21 cellular contexts compared by ENCODE assay signal in the genomic region with DNA sequence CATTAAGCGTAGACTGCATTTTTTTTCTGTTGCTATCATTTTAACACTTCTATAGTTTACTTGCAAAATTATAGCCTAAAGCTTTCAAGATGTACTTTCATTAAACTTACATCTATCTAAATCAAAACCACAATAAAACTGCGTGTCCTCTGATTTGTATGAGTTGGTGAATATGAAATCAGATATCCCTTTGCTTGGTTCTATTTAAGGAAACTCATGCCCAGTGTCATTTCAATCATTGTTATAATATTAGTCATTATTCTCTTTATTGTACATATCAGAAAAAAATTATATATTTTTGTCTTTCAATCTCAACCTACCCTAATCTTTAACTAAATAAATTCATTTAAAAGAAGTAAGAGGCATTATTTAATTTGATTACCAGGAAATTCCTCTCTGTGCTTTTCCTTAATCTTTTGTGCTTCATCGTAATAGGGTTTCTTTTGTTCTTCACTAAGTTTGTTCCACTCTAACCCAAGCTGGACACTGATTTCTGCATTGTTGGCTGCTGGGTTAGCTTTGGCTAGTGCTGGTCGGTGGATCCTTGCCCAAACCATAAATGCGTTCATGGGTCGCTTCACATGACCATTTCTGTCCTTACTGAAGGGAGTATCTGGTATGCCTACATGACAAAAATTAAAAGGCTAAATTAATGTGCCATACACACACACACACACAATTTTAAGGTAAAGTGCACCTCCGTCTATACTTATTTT. TPM values are rescaled to one million over a fixed set of nuclear protein-coding genes. Genes with fewer than 3 reads are reported as not detected.
DNase-seq lines count a peak whose midpoint lies in the region; ATAC-seq and TF ChIP-seq lines count a peak whose summit lies in the region.
"Had no signal": no experiment of that assay in that cellular context is flagged by ENCODE, and none has a peak within 500 bp of the region (broad histone marks: within the 10 kb centered on the region; RNA-seq: fewer than 3 reads in every experiment).

No MANE protein-coding gene starts in this region.

- H3K56ac ChIP-seq in IMR-90 (ENCODE audit: extremely low read depth, insufficient read depth, low read length): no peak overlapping the region

- DNase-seq in IMR-90 (peak; percentile 4), iris pigment epithelial cell (ENCODE audit: low read depth) (peak; percentile 17), ascending aorta (ENCODE audit: low spot score in 2 of 2) (no peak), HFFc6 (no peak), osteocyte (ENCODE audit: extremely low spot score, unreplicated experiment) (no peak)
- no peak for DNase-seq in effector CD8-positive, alpha-beta T cell (lab: John Stamatoyannopoulos, UW)
- DNase-seq: CD8-positive, alpha-beta memory T cell; DMS53; GM23248; KBM-7; NCI-H1048; NCI-H1436; NCI-H1930; NCI-H345; NCI-H524 treated with DMSO at 0.1 percent for 48 hours had no signal

- H3K27ac Mint-ChIP-seq in HFFc6 (no peak overlapping the region), osteocyte (ENCODE audit: unreplicated experiment) (no peak overlapping the region)

- H3K23ac ChIP-seq in IMR-90 (ENCODE audit: low read depth, low read length): no peak overlapping the region

- no peaks in the 10 kb centered on the region for H4K20me1 ChIP-seq in IMR-90 (ENCODE audit: insufficient read depth, low read length)
- H4K20me1 ChIP-seq: BLaER1 treated with 17β-estradiol and CSF1 and Interleukin-3, amounts not matched to agents 10 nM and 100 nM had no signal

- dilution Hi-C loops in IMR-90 (cut with HindIII; ENCODE audit: low sequenced_read_pairs, unreplicated experiment): no loop called here

- H3K27me3 Mint-ChIP-seq in HFFc6 (ENCODE audit: insufficient read depth): no peaks in the 10 kb centered on the region; the same call in 1 of the 2 replicates
- H3K27me3 Mint-ChIP-seq in osteocyte (ENCODE audit: unreplicated experiment): no peaks in the 10 kb centered on the region

- H3K9me3 Mint-ChIP-seq in HFFc6: peaks cover 14% of the 10 kb centered on the region
- peaks cover under 1% of the 10 kb centered on the region for H3K9me3 Mint-ChIP-seq in osteocyte (ENCODE audit: unreplicated experiment)

- no peak for TF ChIP-seq CTCF in IMR-90 (conservative IDR thresholded peaks at IDR 0.05; ENCODE audit: low read depth, low read length)
- TF ChIP-seq CTCF in ascending aorta (IDR thresholded peaks at IDR 0.05): no peak
- TF ChIP-seq CTCF in HFFc6 (IDR thresholded peaks at IDR 0.05): no peak
- TF ChIP-seq CTCF in osteocyte (IDR thresholded peaks at IDR 0.05): no peak

- TF ChIP-seq POLR2A in IMR-90 (IDR thresholded peaks at IDR 0.05; ENCODE audit: low read depth, low read length): no peak

- H2BK120ac ChIP-seq in IMR-90 (ENCODE audit: low read depth, low read length): no peak overlapping the region

- no TSS peak for BruUV-seq in IMR-90 (replicated peaks; lab: Mats Ljungman, UMichigan)

- no CpG with 5 or more reads among the region's 7 CpGs for WGBS in IMR-90 (ENCODE audit: extremely low coverage in 2 of 2, insufficient read length in 1 of 2), 2 experiments

- H3K9me1 ChIP-seq in IMR-90 (ENCODE audit: insufficient read depth, low read length): no peaks in the 10 kb centered on the region

- no peak overlapping the region for H2AK5ac ChIP-seq in IMR-90 (ENCODE audit: low read depth, low read length)

- H3K27ac ChIP-seq in IMR-90 (ENCODE audit: insufficient read depth, low read length) (no peak overlapping the region), ascending aorta (no peak overlapping the region)
- H3K27ac ChIP-seq: BLaER1 treated with 17β-estradiol and CSF1 and Interleukin-3, amounts not matched to agents 10 nM and 100 nM; GM23248; RWPE1 had no signal

- H3K4me1 ChIP-seq in IMR-90 (ENCODE audit: control insufficient read depth, insufficient read depth, low read length): no peaks in the 10 kb centered on the region; the same call in 1 of the 2 replicates
- H3K4me1 ChIP-seq in skeletal muscle satellite cell (ENCODE audit: control insufficient read depth, insufficient read depth, low read length): peaks cover 16% of the 10 kb centered on the region
- no peaks in the 10 kb centered on the region for H3K4me1 ChIP-seq in ascending aorta
- H3K4me1 ChIP-seq: HAP-1 had no signal

- H3K4ac ChIP-seq in IMR-90 (ENCODE audit: low read depth, low read length): no peak overlapping the region; the same call in 1 of the 2 replicates

- H3K9ac ChIP-seq in IMR-90 (ENCODE audit: low read depth, low read length) (no peak overlapping the region), skeletal muscle satellite cell (ENCODE audit: low read depth, low read length) (peak overlapping the region; percentile 41)
- H3K9ac ChIP-seq: BLaER1 treated with 17β-estradiol and CSF1 and Interleukin-3, amounts not matched to agents 10 nM and 100 nM; GM23248 had no signal

- H3K4me1 Mint-ChIP-seq in HFFc6 (ENCODE audit: low read depth): peaks cover 12% of the 10 kb centered on the region; the same call in 1 of the 2 replicates
- H3K4me1 Mint-ChIP-seq in osteocyte (ENCODE audit: unreplicated experiment): peaks cover 9% of the 10 kb centered on the region

- H2AK9ac ChIP-seq in IMR-90 (replicated peaks; ENCODE audit: low read depth, low read length, poor library complexity): no peak overlapping the region

- H2BK15ac ChIP-seq in IMR-90 (ENCODE audit: low read depth, low read length): no peak overlapping the region

- H3K79me1 ChIP-seq in IMR-90 (ENCODE audit: low read depth in 1 of 2, low read length in 2 of 2): no peaks in the 10 kb centered on the region

- H4K8ac ChIP-seq in IMR-90 (ENCODE audit: low read depth in 2 of 2, low read length in 2 of 2): 0 out of 4 replicates have a peak overlapping the region, but pooled peaks of 1 of the 2 experiments have one; percentile 42

- in situ Hi-C loops in IMR-90 (cut with MboI; ENCODE audit: low sequenced_read_pairs): no loop called here

- POLR2A ChIA-PET in IMR-90 (lab: Charles Lee; ENCODE audit: unreplicated experiment): no interaction called here

- H3K9me3 ChIP-seq in IMR-90 (ENCODE audit: control insufficient read depth, insufficient read depth, low read length) (peaks cover 2% of the 10 kb centered on the region; the same call in 1 of the 2 replicates), skeletal muscle satellite cell (replicated peaks; ENCODE audit: low read length) (peaks cover 6% of the 10 kb centered on the region), ascending aorta (no peaks in the 10 kb centered on the region)
- H3K9me3 ChIP-seq: HAP-1 had no signal

- peak overlapping the region; percentile 87; the same call in 1 of the 2 replicates for H3K14ac ChIP-seq in IMR-90 (replicated peaks; ENCODE audit: low read depth, low read length)

- H2AFZ ChIP-seq in IMR-90 (replicated peaks; ENCODE audit: low read length, poor library complexity): peak overlapping the region; percentile 81
- H2AFZ ChIP-seq: GM23248 had no signal

- no peak for TF ChIP-seq RAD21 in IMR-90 (IDR thresholded peaks at IDR 0.05; ENCODE audit: low read length)

- H2BK5ac ChIP-seq in IMR-90 (ENCODE audit: low read depth, low read length, poor library complexity, severe bottlenecking): no peak overlapping the region

- intact Hi-C loops in IMR-90 (cut with micrococcal nuclease) (no loop called here), ascending aorta (cut with DNase I) (no loop called here)

- H2BK20ac ChIP-seq in IMR-90 (ENCODE audit: low read depth, low read length): no peak overlapping the region

- no peaks in the 10 kb centered on the region for H3K36me3 ChIP-seq in IMR-90 (ENCODE audit: control insufficient read depth, insufficient read depth, low read length)
- H3K36me3 ChIP-seq in skeletal muscle satellite cell (ENCODE audit: insufficient read depth, low read length): no peaks in the 10 kb centered on the region
- H3K36me3 ChIP-seq in ascending aorta: no peaks in the 10 kb centered on the region
- H3K36me3 ChIP-seq: HAP-1 had no signal

- H3K4me2 ChIP-seq in IMR-90 (ENCODE audit: low read depth, low read length): no peak overlapping the region
- peak overlapping the region; percentile 69 for H3K4me2 ChIP-seq in skeletal muscle satellite cell (ENCODE audit: low read length)

- H3K27me3 ChIP-seq in IMR-90 (ENCODE audit: control insufficient read depth, insufficient read depth, low read length) (no peaks in the 10 kb centered on the region), skeletal muscle satellite cell (ENCODE audit: control insufficient read depth, insufficient read depth, low read length) (no peaks in the 10 kb centered on the region), ascending aorta (no peaks in the 10 kb centered on the region)
- H3K27me3 ChIP-seq: BLaER1 treated with 17β-estradiol and CSF1 and Interleukin-3, amounts not matched to agents 10 nM and 100 nM had no signal

- no peak overlapping the region for H3K4me3 ChIP-seq in IMR-90 (ENCODE audit: insufficient read depth, low read depth, low read length)
- H3K4me3 ChIP-seq in skeletal muscle satellite cell (ENCODE audit: low read length): peak overlapping the region; percentile 55
- H3K4me3 ChIP-seq in ascending aorta: no peak overlapping the region
- H3K4me3 ChIP-seq: BLaER1 treated with 17β-estradiol and CSF1 and Interleukin-3, amounts not matched to agents 10 nM and 100 nM; GM23248; HAP-1 had no signal

- CTCF ChIA-PET in IMR-90 (lab: Yijun Ruan, JAX): no interaction called here

- no peak overlapping the region for H3K18ac ChIP-seq in IMR-90 (ENCODE audit: low read depth, low read length)

- no peak overlapping the region for H4K91ac ChIP-seq in IMR-90 (ENCODE audit: insufficient read depth, low read depth, low read length)

- no peak overlapping the region for H3K4me3 Mint-ChIP-seq in HFFc6
- H3K4me3 Mint-ChIP-seq in osteocyte (ENCODE audit: unreplicated experiment): no peak overlapping the region
- H3K4me3 Mint-ChIP-seq: CD8-positive, alpha-beta memory T cell had no signal

- ATAC-seq in IMR-90 (ENCODE audit: low read depth) (no peak), SK-N-SH treated with all-trans-retinoic acid at 6 μM for 48 hours (peak; percentile 72)

- no peak overlapping the region for H4K5ac ChIP-seq in IMR-90 (ENCODE audit: low read depth, low read length)

- peaks cover 13% of the 10 kb centered on the region for H3K36me3 Mint-ChIP-seq in HFFc6 (ENCODE audit: low read depth)
- no peaks in the 10 kb centered on the region for H3K36me3 Mint-ChIP-seq in osteocyte (ENCODE audit: unreplicated experiment)

RNA-seq across cellular contexts. Expression of a gene that starts 3.8 kb away (rescaled TPM):
- total RNA-seq in IMR-90 (2012; rRNA removed): not detected in 2 replicates
- polyA plus RNA-seq in IMR-90 (2012; rRNA removed): not detected in 2 replicates
- polyA plus RNA-seq in IMR-90 (2012; cell fraction: cytosol; rRNA removed): 0.02 and 0.04 TPM in 2 replicates
- polyA plus RNA-seq in IMR-90 (2012; cell fraction: nucleus; rRNA removed; ENCODE audit: low replicate concordance): 0.06 TPM in 1 of 2 replicates, not detected in the other
- total RNA-seq in skeletal muscle satellite cell (2012; rRNA removed): under 0.01 TPM in 1 of 2 replicates, not detected in the other
- not detected for total RNA-seq in ascending aorta
- total RNA-seq in HFFc6 (2021; fragmentation: NEBNext Ultra II Directional; extraction: Animal tissue kit (Norgen Biotek cat#: 25700)): under 1 TPM in 4 of 6 experiments, not detected in 2; 0.09 to 0.19 (median 0.12) TPM
- not detected in 2 replicates for total RNA-seq in osteocyte
- total RNA-seq: A673, GM23248 had no signal

RNA-seq across cellular contexts. Expression of a gene that starts 22.9 kb away (rescaled TPM):
- total RNA-seq in IMR-90 (2012; rRNA removed): not detected in 2 replicates
- polyA plus RNA-seq in IMR-90 (2012; rRNA removed): not detected in 2 replicates
- not detected in 2 replicates for polyA plus RNA-seq in IMR-90 (2012; cell fraction: cytosol; rRNA removed)
- polyA plus RNA-seq in IMR-90 (2012; cell fraction: nucleus; rRNA removed; ENCODE audit: low replicate concordance): not detected in 2 replicates
- total RNA-seq in skeletal muscle satellite cell (2012; rRNA removed): not detected in 2 replicates
- not detected for total RNA-seq in ascending aorta
- not detected for total RNA-seq in HFFc6 (2021; fragmentation: NEBNext Ultra II Directional; extraction: Animal tissue kit (Norgen Biotek cat#: 25700))
- not detected in 2 replicates for total RNA-seq in osteocyte
- total RNA-seq: A673; CD8-positive, alpha-beta memory T cell; GM23248 had no signal
- polyA plus RNA-seq: CD8-positive, alpha-beta memory T cell; GM23248 had no signal

Comparison
In these comparisons a context has a peak if more than half of its experiments do, and no peak if none do; other contexts are left out.
1. DNase-seq: peak in IMR-90 (single experiment) and iris pigment epithelial cell (single experiment); none in ascending aorta (0 of 2), HFFc6 (single experiment), osteocyte (single experiment) and effector CD8-positive, alpha-beta T cell (single experiment).